Comparison of ENCODE assay signal across 8 cellular contexts in genomic region chr5:148482697-148483462, GRCh38.
DNase-seq lines count a peak whose midpoint lies in the region; ATAC-seq and TF ChIP-seq lines count a peak whose summit lies in the region.

No MANE protein-coding gene starts in this region.

- DNase-seq in ELR (ENCODE audit: low read depth) (peak; percentile 42), LNCaP clone FGC (ENCODE audit: low read depth) (no peak), dermis blood vessel endothelial cell (peak; percentile 77), medulla oblongata (ENCODE audit: extremely low spot score) (peak; percentile 31), KG1 (lab: John Stamatoyannopoulos, UW) (no peak)
- peak; percentile 24 for DNase-seq in activated CD4-positive, alpha-beta T cell treated with anti-CD3 and anti-CD28 coated beads for 1 hour
- DNase-seq in stimulated activated CD8-positive, alpha-beta memory T cell treated with anti-CD3 and anti-CD28 coated beads, Interleukin-7, amount 100 ng/mL, for 24 hours (ENCODE audit: low read depth) = peak; percentile 29

- TF ChIP-seq CTCF in LNCaP clone FGC (IDR thresholded peaks at IDR 0.05; ENCODE audit: control insufficient read depth, extremely low read depth, insufficient read depth) = peak; percentile 76

- H3K4me3 ChIP-seq in LNCaP clone FGC (ENCODE audit: low read depth, low read length) = no peak overlapping the region

- ATAC-seq in GM21786 (IDR thresholded peaks at IDR 0.05; ENCODE audit: unreplicated experiment) = peak; percentile 90

Comparison
In these comparisons a context has a peak if more than half of its experiments do, and no peak if none do; other contexts are left out.
1. DNase-seq: peak in ELR (single experiment), activated CD4-positive, alpha-beta T cell treated with anti-CD3 and anti-CD28 coated beads for 1 hour (single experiment), dermis blood vessel endothelial cell (single experiment), medulla oblongata (single experiment) and stimulated activated CD8-positive, alpha-beta memory T cell treated with anti-CD3 and anti-CD28 coated beads, Interleukin-7, amount 100 ng/mL, for 24 hours (single experiment); none in LNCaP clone FGC (single experiment) and KG1 (single experiment).